Comparison of ENCODE assay signal across 12 cellular contexts in the genomic region with DNA sequence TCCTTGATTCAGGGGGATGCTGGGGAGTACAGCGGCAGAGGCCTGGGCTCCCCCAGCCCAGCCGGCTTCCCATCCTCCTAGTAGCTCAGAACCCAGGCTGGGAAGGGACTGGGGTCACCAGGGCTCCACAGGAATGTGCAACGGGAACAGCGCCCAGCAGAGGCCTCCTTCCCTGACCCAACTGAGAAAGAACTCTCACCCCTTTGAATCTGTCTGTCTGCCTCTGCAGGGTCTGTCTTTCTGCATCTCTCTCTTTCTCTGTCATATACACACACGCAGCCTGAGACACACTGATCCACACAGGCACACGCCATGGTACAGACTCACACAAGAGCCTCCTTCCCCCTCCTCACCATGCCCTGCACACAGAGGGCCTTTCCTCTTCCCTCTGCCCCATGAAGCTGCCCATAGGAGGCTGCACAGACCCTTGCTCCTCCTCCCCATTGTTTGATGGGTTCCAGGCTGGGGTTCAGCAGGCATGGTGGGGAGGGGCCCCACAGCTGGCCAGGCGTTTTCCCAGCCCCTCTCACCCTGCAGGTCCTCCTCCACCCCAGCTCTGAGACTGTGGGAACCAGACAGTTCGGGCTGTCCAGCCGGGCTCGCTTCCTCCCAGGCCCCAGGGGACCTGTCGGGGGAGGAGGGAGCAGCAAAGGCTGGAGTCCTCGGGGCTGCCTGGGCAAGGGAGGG. TPM values are rescaled to one million over a fixed set of nuclear protein-coding genes. Genes with fewer than 3 reads are reported as not detected.
A peak's percentile ranks its signal among the peaks of the same experiment; 100 is the strongest.
DNase-seq lines count a peak whose midpoint lies in the region; ATAC-seq and TF ChIP-seq lines count a peak whose summit lies in the region.
"Had no signal": no experiment of that assay in that cellular context is flagged by ENCODE, and none has a peak within 500 bp of the region (broad histone marks: within the 10 kb centered on the region; RNA-seq: fewer than 3 reads in every experiment).

No MANE protein-coding gene starts in this region.

- 5 to 6% (median 5%) methylated on average over 12 of the region's 12 CpGs for WGBS in ovary, 3 donors

- ATAC-seq in left cardiac atrium (peak; percentile 64), GM21576 (IDR thresholded peaks at IDR 0.05; ENCODE audit: unreplicated experiment) (no peak)
- no peak for ATAC-seq in activated CD4-positive, alpha-beta T cell treated with anti-CD3 and anti-CD28 coated beads for 36 hours
- ATAC-seq: esophagus mucosa had no signal

- peak overlapping the region; percentile 58 to 65 for H3K27ac ChIP-seq in ovary
- H3K27ac ChIP-seq: C4-2B had no signal

- no peaks in the 10 kb centered on the region for H3K9me3 Mint-ChIP-seq in activated CD4-positive, alpha-beta T cell treated with anti-CD3 and anti-CD28 coated beads for 36 hours (ENCODE audit: low read depth)

- no peak overlapping the region for H3K9ac ChIP-seq in adipocyte (ENCODE audit: low read length)

- no peak for TF ChIP-seq EP300 in ovary (IDR thresholded peaks at IDR 0.05)

- H3K9me3 ChIP-seq in BE2C (no peaks in the 10 kb centered on the region), adipocyte (ENCODE audit: control insufficient read depth, low read length) (no peaks in the 10 kb centered on the region), ovary (no peaks in the 10 kb centered on the region)

- CTCF ChIA-PET in activated CD4-positive, alpha-beta T cell treated with anti-CD3 and anti-CD28 coated beads for 36 hours (lab: Charles Lee), result no interaction called here

- H3K27me3 ChIP-seq in BE2C (no peaks in the 10 kb centered on the region), adipocyte (replicated peaks; ENCODE audit: control insufficient read depth, insufficient read depth, low read length) (peaks cover 34% of the 10 kb centered on the region), ovary (no peaks in the 10 kb centered on the region)

- H3K4me1 Mint-ChIP-seq in activated CD4-positive, alpha-beta T cell treated with anti-CD3 and anti-CD28 coated beads for 36 hours, result no peaks in the 10 kb centered on the region

- no peaks in the 10 kb centered on the region for H3K36me3 Mint-ChIP-seq in activated CD4-positive, alpha-beta T cell treated with anti-CD3 and anti-CD28 coated beads for 36 hours (ENCODE audit: low read depth)

- no peaks in the 10 kb centered on the region for H3K27me3 Mint-ChIP-seq in activated CD4-positive, alpha-beta T cell treated with anti-CD3 and anti-CD28 coated beads for 36 hours

- no peak overlapping the region for H3K27ac Mint-ChIP-seq in activated CD4-positive, alpha-beta T cell treated with anti-CD3 and anti-CD28 coated beads for 36 hours

- DNase-seq in BE2C, result peak; percentile 59
- DNase-seq in adipocyte (ENCODE audit: low read depth), result peak; percentile 40
- DNase-seq in left cardiac atrium, result peak; percentile 73
- DNase-seq in ovary, result peak; percentile 60 to 85 (median 69)
- no peak for DNase-seq in activated CD4-positive, alpha-beta T cell treated with anti-CD3 and anti-CD28 coated beads for 36 hours
- no peak for DNase-seq in GDM1 (lab: John Stamatoyannopoulos, UW)
- DNase-seq in DMS153 treated with DMSO at 0.1 percent for 48 hours (lab: John Stamatoyannopoulos, UW; ENCODE audit: unreplicated experiment), result no peak
- DNase-seq: stimulated activated naive CD4-positive, alpha-beta T cell; SW 1271 had no signal

- POLR2A ChIA-PET in activated CD4-positive, alpha-beta T cell treated with anti-CD3 and anti-CD28 coated beads for 36 hours (lab: Charles Lee), result interaction anchor here (0.5 kb wide), 1 partner anchor 267 kb away, joined by 3 read pairs; no protein-coding TSS in a partner anchor

- no peak overlapping the region for H3K4me3 Mint-ChIP-seq in activated CD4-positive, alpha-beta T cell treated with anti-CD3 and anti-CD28 coated beads for 36 hours

- TF ChIP-seq POLR2A in ovary (IDR thresholded peaks at IDR 0.05), result no peak

- peaks cover 12% of the 10 kb centered on the region for H3K4me1 ChIP-seq in BE2C
- peaks cover 23% of the 10 kb centered on the region for H3K4me1 ChIP-seq in adipocyte (ENCODE audit: control insufficient read depth, insufficient read depth, low read length)
- peaks cover 38% of the 10 kb centered on the region for H3K4me1 ChIP-seq in ovary (ENCODE audit: insufficient read depth)

- no peaks in the 10 kb centered on the region for H3K36me3 ChIP-seq in BE2C
- H3K36me3 ChIP-seq in adipocyte (ENCODE audit: control insufficient read depth, insufficient read depth, low read length, severe bottlenecking), result no peaks in the 10 kb centered on the region
- no peaks in the 10 kb centered on the region for H3K36me3 ChIP-seq in ovary

- intact Hi-C loops in left cardiac atrium (cut with DNase I) (no loop called here), ovary (cut with DNase I) (no loop called here)
- intact Hi-C loops in activated CD4-positive, alpha-beta T cell treated with anti-CD3 and anti-CD28 coated beads for 36 hours (cut with DNase I, micrococcal nuclease), result no loop called here

- TF ChIP-seq CTCF in BE2C (IDR thresholded peaks at IDR 0.05; ENCODE audit: low read depth, low read length) (no peak), ovary (IDR thresholded peaks at IDR 0.05) (no peak)

- H3K4me3 ChIP-seq in BE2C (ENCODE audit: low read depth, low read length) (no peak overlapping the region), adipocyte (ENCODE audit: low read length) (no peak overlapping the region), ovary (no peak overlapping the region)

RNA-seq across cellular contexts. Expression of gene FOXS1, which starts 2.8 kb away (rescaled TPM):
- not detected for polyA plus RNA-seq in BE2C (2012; ENCODE audit: insufficient read depth, insufficient read length, low read depth)
- total RNA-seq in left cardiac atrium (1 to 10 TPM; 1.6 to 3.1 TPM), ovary (1 to 10 TPM in 2 of 7 donors, under 1 TPM in 3, not detected in 2; 0.40 to 1.5 (median 0.69) TPM)
- 1 to 10 TPM in 1 of 2 donors, under 1 TPM in 1; 0.52 to 5.0 TPM for polyA plus RNA-seq in ovary
- not detected for total RNA-seq in activated CD4-positive, alpha-beta T cell treated with anti-CD3 and anti-CD28 coated beads for 36 hours

RNA-seq across cellular contexts. Expression of gene MYLK2, which starts 23.5 kb away (rescaled TPM):
- polyA plus RNA-seq in BE2C (2012; ENCODE audit: insufficient read depth, insufficient read length, low read depth), result 0.57 TPM
- under 1 TPM in 1 of 2 donors, not detected in 1; 0.55 TPM for total RNA-seq in left cardiac atrium
- under 1 TPM in 1 of 7 donors, not detected in 6; 0.08 TPM for total RNA-seq in ovary
- under 1 TPM; 0.20 to 0.35 TPM for polyA plus RNA-seq in ovary
- total RNA-seq in activated CD4-positive, alpha-beta T cell treated with anti-CD3 and anti-CD28 coated beads for 36 hours, result under 1 TPM; 0.39 TPM

RNA-seq across cellular contexts. Expression of gene DUSP15, which starts 27.7 kb away (rescaled TPM):
- 0.69 TPM for polyA plus RNA-seq in BE2C (2012; ENCODE audit: insufficient read depth, insufficient read length, low read depth)
- total RNA-seq in left cardiac atrium, result 1 to 10 TPM; 4.2 to 5.7 TPM
- 10 to 100 TPM in 2 of 7 donors, 1 to 10 TPM in 5; 5.2 to 17.0 (median 6.9) TPM for total RNA-seq in ovary
- 1 to 10 TPM; 2.5 to 8.4 TPM for polyA plus RNA-seq in ovary
- total RNA-seq in activated CD4-positive, alpha-beta T cell treated with anti-CD3 and anti-CD28 coated beads for 36 hours, result not detected

RNA-seq across cellular contexts. Expression of gene TTLL9, which starts 27.8 kb away (rescaled TPM):
- not detected for polyA plus RNA-seq in BE2C (2012; ENCODE audit: insufficient read depth, insufficient read length, low read depth)
- under 1 TPM in 1 of 2 donors, not detected in 1; 0.13 TPM for total RNA-seq in left cardiac atrium
- total RNA-seq in ovary, result 10 to 100 TPM in 1 of 7 donors, 1 to 10 TPM in 1, under 1 TPM in 5; 0.25 to 10.6 (median 0.47) TPM
- under 1 TPM; 0.24 to 0.30 TPM for polyA plus RNA-seq in ovary
- not detected for total RNA-seq in activated CD4-positive, alpha-beta T cell treated with anti-CD3 and anti-CD28 coated beads for 36 hours

Comparison
In these comparisons a context has a peak if more than half of its experiments do, and no peak if none do; other contexts are left out.
1. DNase-seq: peak in BE2C (single experiment), adipocyte (single experiment), left cardiac atrium (single experiment) and ovary (5 of 5); none in activated CD4-positive, alpha-beta T cell treated with anti-CD3 and anti-CD28 coated beads for 36 hours (single experiment), GDM1 (single experiment) and DMS153 treated with DMSO at 0.1 percent for 48 hours (single experiment).
2. ATAC-seq: peak in left cardiac atrium (2 of 2); none in activated CD4-positive, alpha-beta T cell treated with anti-CD3 and anti-CD28 coated beads for 36 hours (single experiment) and GM21576 (single experiment).
3. RNA of gene DUSP15, which starts 27.7 kb away (total RNA-seq): 5.2 to 17.0 TPM in ovary and 4.2 to 5.7 TPM in left cardiac atrium; not detected in activated CD4-positive, alpha-beta T cell treated with anti-CD3 and anti-CD28 coated beads for 36 hours; every median in the first group is over 4 times any median in the second.